In genomic region chr4:180947421-180947820, GRCh38 we compare ENCODE assay signal across 10 cellular contexts.
A peak's percentile ranks its signal among the peaks of the same experiment; 100 is the strongest.
DNase-seq lines count a peak whose midpoint lies in the region; ATAC-seq and TF ChIP-seq lines count a peak whose summit lies in the region.
"Had no signal": no experiment of that assay in that cellular context is flagged by ENCODE, and none has a peak within 500 bp of the region (broad histone marks: within the 10 kb centered on the region; RNA-seq: fewer than 3 reads in every experiment).

No MANE protein-coding gene starts in this region.

- H3K36me3 ChIP-seq in neural cell (ENCODE audit: insufficient read depth, low read length), result no peaks in the 10 kb centered on the region
- H3K36me3 ChIP-seq: thoracic aorta had no signal

- H3K9me2 ChIP-seq in neural cell (ENCODE audit: insufficient read depth, low read length), result no peaks in the 10 kb centered on the region

- H3K27ac ChIP-seq in neural cell (ENCODE audit: low read length), result no peak overlapping the region
- H3K27ac ChIP-seq: thoracic aorta had no signal

- in situ Hi-C loops in astrocyte of the cerebellum (cut with HindIII; ENCODE audit: low sequenced_read_pairs), result no loop called here

- no peaks in the 10 kb centered on the region for H3K36me3 Mint-ChIP-seq in activated CD8-positive, alpha-beta T cell treated with anti-CD3 and anti-CD28 coated beads, Interleukin-2, amount 10 ng/mL, durations not matched to agents 7 days and 5 days (ENCODE audit: low read depth)

- no peaks in the 10 kb centered on the region for H3K79me2 ChIP-seq in neural cell (replicated peaks; ENCODE audit: insufficient read depth, low read length)

- TF ChIP-seq CTCF in astrocyte of the cerebellum (IDR thresholded peaks at IDR 0.05; ENCODE audit: low read depth, low read length, missing control alignments), result peak; percentile 14
- peak; percentile 35 for TF ChIP-seq CTCF in neural cell (IDR thresholded peaks at IDR 0.05; ENCODE audit: poor library complexity, severe bottlenecking)

- TF ChIP-seq RAD21 in neural cell (conservative IDR thresholded peaks at IDR 0.05), result peak; percentile 41

- H4K20me1 ChIP-seq in neural cell (ENCODE audit: insufficient read depth), result no peaks in the 10 kb centered on the region

- no peaks in the 10 kb centered on the region for H3K27me3 ChIP-seq in neural cell (ENCODE audit: insufficient read depth, low read depth, low read length)

- H3K4me3 Mint-ChIP-seq in activated CD8-positive, alpha-beta T cell treated with anti-CD3 and anti-CD28 coated beads, Interleukin-2, amount 10 ng/mL, durations not matched to agents 7 days and 5 days, result no peak overlapping the region

- no peak for TF ChIP-seq EP300 in neural cell (conservative IDR thresholded peaks at IDR 0.05; ENCODE audit: poor library complexity, severe bottlenecking)

- CTCF ChIA-PET in activated CD8-positive, alpha-beta T cell treated with anti-CD3 and anti-CD28 coated beads, Interleukin-2, amount 10 ng/mL, durations not matched to agents 7 days and 5 days (lab: Charles Lee), result no interaction called here

- H3K27ac Mint-ChIP-seq in activated CD8-positive, alpha-beta T cell treated with anti-CD3 and anti-CD28 coated beads, Interleukin-2, amount 10 ng/mL, durations not matched to agents 7 days and 5 days, result no peak overlapping the region
- H3K27ac Mint-ChIP-seq: progenitor cell of endocrine pancreas had no signal

- no peak overlapping the region for H3K9ac ChIP-seq in neural cell (ENCODE audit: low read length)

- ATAC-seq in activated CD8-positive, alpha-beta T cell treated with anti-CD3 and anti-CD28 coated beads, Interleukin-2, amount 10 ng/mL, durations not matched to agents 7 days and 5 days, result no peak
- no peak for ATAC-seq in HG02884 (IDR thresholded peaks at IDR 0.05; ENCODE audit: unreplicated experiment)

- no peaks in the 10 kb centered on the region for H3F3A ChIP-seq in neural cell (ENCODE audit: insufficient read depth, low read length, poor library complexity, severe bottlenecking)

- H3K9me3 Mint-ChIP-seq in activated CD8-positive, alpha-beta T cell treated with anti-CD3 and anti-CD28 coated beads, Interleukin-2, amount 10 ng/mL, durations not matched to agents 7 days and 5 days (ENCODE audit: insufficient read depth), result no peaks in the 10 kb centered on the region

- DNase-seq in ELR (ENCODE audit: low read depth) (peak; percentile 40), NCI-H2081 (lab: John Stamatoyannopoulos, UW) (peak; percentile 44 to 68), astrocyte of the cerebellum (ENCODE audit: low read depth) (no peak), GOT3 (lab: John Stamatoyannopoulos, UW) (no peak), NCI-H2029 treated with DMSO at 0.1 percent for 48 hours (lab: John Stamatoyannopoulos, UW) (no peak)
- no peak for DNase-seq in activated CD8-positive, alpha-beta T cell treated with anti-CD3 and anti-CD28 coated beads, Interleukin-2, amount 10 ng/mL, durations not matched to agents 7 days and 5 days

- POLR2A ChIA-PET in activated CD8-positive, alpha-beta T cell treated with anti-CD3 and anti-CD28 coated beads, Interleukin-2, amount 10 ng/mL, durations not matched to agents 7 days and 5 days (lab: Charles Lee), result no interaction called here

- no peak overlapping the region for H3K4me2 ChIP-seq in neural cell (ENCODE audit: low read length)

- no peak overlapping the region for H2AFZ ChIP-seq in neural cell (ENCODE audit: low read depth, low read length)

- H3K4me1 Mint-ChIP-seq in activated CD8-positive, alpha-beta T cell treated with anti-CD3 and anti-CD28 coated beads, Interleukin-2, amount 10 ng/mL, durations not matched to agents 7 days and 5 days (ENCODE audit: low read depth), result no peaks in the 10 kb centered on the region

- no peaks in the 10 kb centered on the region for H3K9me3 ChIP-seq in neural cell (ENCODE audit: low read length)
- H3K9me3 ChIP-seq: thoracic aorta had no signal

- no peaks in the 10 kb centered on the region for H3K27me3 Mint-ChIP-seq in activated CD8-positive, alpha-beta T cell treated with anti-CD3 and anti-CD28 coated beads, Interleukin-2, amount 10 ng/mL, durations not matched to agents 7 days and 5 days (ENCODE audit: low read depth)
- H3K27me3 Mint-ChIP-seq: progenitor cell of endocrine pancreas had no signal

- no peak overlapping the region for H3K4me3 ChIP-seq in astrocyte of the cerebellum (ENCODE audit: low read depth, low read length)
- no peak overlapping the region for H3K4me3 ChIP-seq in neural cell (ENCODE audit: low read length)
- H3K4me3 ChIP-seq: thoracic aorta had no signal

TF ChIP-seq in neural cell, 6 proteins besides CTCF, POLR2A, EP300 and RAD21:
- TF ChIP-seq REST (IDR thresholded peaks at IDR 0.05; ENCODE audit: borderline replicate concordance), result no peak
- TF ChIP-seq TAF1 (IDR thresholded peaks at IDR 0.05; ENCODE audit: low read depth), result no peak
- no peak for TF ChIP-seq SMC3 (conservative IDR thresholded peaks at IDR 0.05; ENCODE audit: poor library complexity)
- no peak for TF ChIP-seq EZH2 (IDR thresholded peaks at IDR 0.05; ENCODE audit: borderline replicate concordance, insufficient read depth, low read length, poor library complexity, severe bottlenecking)
- no peak for TF ChIP-seq POLR2AphosphoS5 (IDR thresholded peaks at IDR 0.05)
- TF ChIP-seq MXI1 (conservative IDR thresholded peaks at IDR 0.05; ENCODE audit: poor library complexity, severe bottlenecking), result no peak

Comparison
In these comparisons a context has a peak if more than half of its experiments do, and no peak if none do; other contexts are left out.
1. DNase-seq: peak in ELR (single experiment) and NCI-H2081 (2 of 2); none in astrocyte of the cerebellum (single experiment), activated CD8-positive, alpha-beta T cell treated with anti-CD3 and anti-CD28 coated beads, Interleukin-2, amount 10 ng/mL, durations not matched to agents 7 days and 5 days (single experiment), GOT3 (single experiment) and NCI-H2029 treated with DMSO at 0.1 percent for 48 hours (single experiment).